Comparison of ENCODE assay signal across 7 cellular contexts in the genomic region with DNA sequence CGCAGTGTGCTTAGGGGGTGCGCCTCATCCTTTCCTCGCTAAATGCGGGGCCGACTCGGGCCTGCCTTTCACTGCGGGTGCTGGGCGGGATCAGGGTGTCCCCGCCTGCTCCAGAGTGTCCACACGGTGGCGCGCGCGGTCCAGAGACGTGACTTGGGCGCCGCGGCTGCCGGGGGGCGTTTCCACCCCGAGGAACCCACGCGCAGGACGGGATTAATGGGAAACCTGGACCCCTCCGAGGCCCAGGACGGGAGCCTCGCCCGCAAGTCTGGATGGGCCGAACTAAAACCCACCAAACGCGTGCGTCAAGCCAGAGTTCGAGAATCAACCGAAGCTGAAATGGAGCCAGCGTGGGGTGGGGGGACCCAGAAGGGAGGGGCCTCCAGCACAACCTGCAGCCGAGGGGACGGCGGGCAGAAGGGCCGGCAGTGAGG.
DNase-seq lines count a peak whose midpoint lies in the region; ATAC-seq and TF ChIP-seq lines count a peak whose summit lies in the region.

No MANE protein-coding gene starts in this region.

- POLR2A ChIA-PET in naive thymus-derived CD8-positive, alpha-beta T cell (lab: Charles Lee), result interaction anchor here (0.9 to 1.6 kb wide), 4 partner anchors 10 to 182 kb away, joined by 3 to 4 read pairs (median 3); partner anchors contain the start of genes KDM5A and WNK1

- peak overlapping the region; percentile 59 for H3K27ac Mint-ChIP-seq in activated T-helper 17 cell treated with anti-CD3 and anti-CD28 coated beads, Interleukin-2, amount 50 U/mL, for 72 hours
- peak overlapping the region; percentile 40 to 94 (median 84) for H3K27ac Mint-ChIP-seq in naive thymus-derived CD8-positive, alpha-beta T cell
- H3K27ac Mint-ChIP-seq in stimulated activated memory B cell treated with anti-CD40 and anti-IgM and Interleukin-4, amounts not matched to agents 10 μg/mL and 1 μg/mL and 100 μg/mL, for 72 hours, result no peak overlapping the region

- H3K4me3 ChIP-seq in HUES6 (ENCODE audit: low read depth, low read length) (peak overlapping the region; percentile 85), Peyer's patch (peak overlapping the region; percentile 47 to 71 (median 57)), fibroblast of mammary gland (ENCODE audit: control insufficient read depth, low read depth, low read length) (peak overlapping the region; percentile 62)

- H3K4me1 ChIP-seq in HUES6 (ENCODE audit: control insufficient read depth, insufficient read depth, low read length) (peaks cover 14% of the 10 kb centered on the region; the same call in 1 of the 2 replicates), Peyer's patch (peaks cover 0 to 32% (median 4%) of the 10 kb centered on the region in 4 donors)

- H3K9me3 ChIP-seq in HUES6 (ENCODE audit: control insufficient read depth, insufficient read depth, low read depth, low read length) (no peaks in the 10 kb centered on the region), Peyer's patch (no peaks in the 10 kb centered on the region)

- 0 out of 2 replicates have a peak, but pooled peaks cover 4% of the 10 kb centered on the region for H3K27me3 ChIP-seq in HUES6 (ENCODE audit: control insufficient read depth, insufficient read depth, low read length)
- no peaks in the 10 kb centered on the region for H3K27me3 ChIP-seq in Peyer's patch

- H3K36me3 ChIP-seq in HUES6 (ENCODE audit: control insufficient read depth, insufficient read depth, low read length) (no peaks in the 10 kb centered on the region), Peyer's patch (no peaks in the 10 kb centered on the region)

- H3K36me3 Mint-ChIP-seq in activated T-helper 17 cell treated with anti-CD3 and anti-CD28 coated beads, Interleukin-2, amount 50 U/mL, for 72 hours (ENCODE audit: low read depth), result no peaks in the 10 kb centered on the region
- no peaks in the 10 kb centered on the region for H3K36me3 Mint-ChIP-seq in naive thymus-derived CD8-positive, alpha-beta T cell
- no peaks in the 10 kb centered on the region for H3K36me3 Mint-ChIP-seq in stimulated activated memory B cell treated with anti-CD40 and anti-IgM and Interleukin-4, amounts not matched to agents 10 μg/mL and 1 μg/mL and 100 μg/mL, for 72 hours

- no peak for TF ChIP-seq POLR2A in Peyer's patch (IDR thresholded peaks at IDR 0.05)

- no peaks in the 10 kb centered on the region for H3K9me3 Mint-ChIP-seq in activated T-helper 17 cell treated with anti-CD3 and anti-CD28 coated beads, Interleukin-2, amount 50 U/mL, for 72 hours
- H3K9me3 Mint-ChIP-seq in naive thymus-derived CD8-positive, alpha-beta T cell, result no peaks in the 10 kb centered on the region
- no peaks in the 10 kb centered on the region for H3K9me3 Mint-ChIP-seq in stimulated activated memory B cell treated with anti-CD40 and anti-IgM and Interleukin-4, amounts not matched to agents 10 μg/mL and 1 μg/mL and 100 μg/mL, for 72 hours

- peaks cover 26% of the 10 kb centered on the region for H3K4me1 Mint-ChIP-seq in activated T-helper 17 cell treated with anti-CD3 and anti-CD28 coated beads, Interleukin-2, amount 50 U/mL, for 72 hours
- peaks cover 27 to 56% (median 49%) of the 10 kb centered on the region in 4 donors for H3K4me1 Mint-ChIP-seq in naive thymus-derived CD8-positive, alpha-beta T cell
- peaks cover 6% of the 10 kb centered on the region for H3K4me1 Mint-ChIP-seq in stimulated activated memory B cell treated with anti-CD40 and anti-IgM and Interleukin-4, amounts not matched to agents 10 μg/mL and 1 μg/mL and 100 μg/mL, for 72 hours

- no peaks in the 10 kb centered on the region for H3K27me3 Mint-ChIP-seq in activated T-helper 17 cell treated with anti-CD3 and anti-CD28 coated beads, Interleukin-2, amount 50 U/mL, for 72 hours
- H3K27me3 Mint-ChIP-seq in naive thymus-derived CD8-positive, alpha-beta T cell, result no peaks in the 10 kb centered on the region
- no peaks in the 10 kb centered on the region for H3K27me3 Mint-ChIP-seq in stimulated activated memory B cell treated with anti-CD40 and anti-IgM and Interleukin-4, amounts not matched to agents 10 μg/mL and 1 μg/mL and 100 μg/mL, for 72 hours

- peak; percentile 79 to 97 (median 92) for TF ChIP-seq CTCF in Peyer's patch (IDR thresholded peaks at IDR 0.05)
- TF ChIP-seq CTCF in fibroblast of mammary gland (conservative IDR thresholded peaks at IDR 0.05; ENCODE audit: control insufficient read depth, insufficient read depth, low read depth, low read length), result peak; percentile 59

- DNase-seq in Peyer's patch (peak; percentile 81 to 94 (median 94)), fibroblast of mammary gland (ENCODE audit: low read depth) (peak; percentile 71)
- peak; percentile 79 to 91 (median 86) for DNase-seq in naive thymus-derived CD8-positive, alpha-beta T cell

- peak overlapping the region; percentile 65 for H3K9ac ChIP-seq in HUES6 (ENCODE audit: low read length)

- no peak overlapping the region for H3K27ac ChIP-seq in HUES6 (ENCODE audit: low read depth, low read length)
- H3K27ac ChIP-seq in Peyer's patch, result peak overlapping the region; percentile 67 to 91 (median 84)

- peak overlapping the region; percentile 75 for H3K4me3 Mint-ChIP-seq in activated T-helper 17 cell treated with anti-CD3 and anti-CD28 coated beads, Interleukin-2, amount 50 U/mL, for 72 hours
- peak overlapping the region; percentile 67 to 89 (median 84) for H3K4me3 Mint-ChIP-seq in naive thymus-derived CD8-positive, alpha-beta T cell
- H3K4me3 Mint-ChIP-seq in stimulated activated memory B cell treated with anti-CD40 and anti-IgM and Interleukin-4, amounts not matched to agents 10 μg/mL and 1 μg/mL and 100 μg/mL, for 72 hours, result peak overlapping the region; percentile 83

- peak; percentile 76 for ATAC-seq in GM18498 (IDR thresholded peaks at IDR 0.05; ENCODE audit: unreplicated experiment)
- peak; percentile 79 for ATAC-seq in activated T-helper 17 cell treated with anti-CD3 and anti-CD28 coated beads, Interleukin-2, amount 50 U/mL, for 72 hours (replicated peaks)
- ATAC-seq in naive thymus-derived CD8-positive, alpha-beta T cell, result peak; percentile 97 to 98
- ATAC-seq in stimulated activated memory B cell treated with anti-CD40 and anti-IgM and Interleukin-4, amounts not matched to agents 10 μg/mL and 1 μg/mL and 100 μg/mL, for 72 hours, result peak; percentile 91
